In the genomic region with DNA sequence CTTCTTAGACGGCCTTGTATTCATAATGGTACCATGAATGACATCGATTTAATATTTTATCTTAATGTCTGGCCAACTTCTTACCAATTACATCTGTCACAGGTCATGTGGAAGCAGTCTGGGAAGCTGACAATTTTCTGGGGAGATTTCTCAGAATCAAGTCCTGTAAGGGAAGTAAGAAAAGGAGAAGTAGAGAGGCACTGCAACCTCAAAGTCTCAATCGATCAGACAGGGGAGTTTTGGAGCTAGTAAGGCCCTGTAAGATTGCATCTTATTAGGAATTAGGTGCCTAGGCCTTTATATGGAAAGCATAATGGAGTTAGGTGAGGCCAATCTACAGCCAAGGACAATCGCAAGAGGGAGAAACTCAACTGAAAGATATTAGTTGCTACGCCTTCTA, we compare ENCODE assay signal across 20 cellular contexts.
"Had no signal": no experiment of that assay in that cellular context is flagged by ENCODE, and none has a peak within 500 bp of the region (broad histone marks: within the 10 kb centered on the region; RNA-seq: fewer than 3 reads in every experiment).

No MANE protein-coding gene starts in this region.

- H3K4me1 ChIP-seq: spleen, thyroid gland had no signal

- DNase-seq: activated CD4-positive, alpha-beta T cell treated with anti-CD3 and anti-CD28 coated beads, Interleukin-2, amount 50 U/mL, for 1 hour; activated CD8-positive, alpha-beta memory T cell treated with anti-CD3 and anti-CD28 coated beads for 24 hours; activated CD8-positive, alpha-beta memory T cell treated with anti-CD3 and anti-CD28 coated beads, Interleukin-2, amount 50 U/mL, for 48 hours; activated effector memory CD4-positive, alpha-beta T cell treated with Interleukin-2 at 50 U/mL for 16 hours; activated naive CD4-positive, alpha-beta T cell treated with anti-CD3 and anti-CD28 coated beads, Interleukin-2, amount 50 U/mL, for 16 hours; activated T-cell treated with anti-CD3 and anti-CD28 coated beads, Interleukin-2, amount 50 U/mL, for 48 hours; aorta; brain microvascular endothelial cell; central memory CD4-positive, alpha-beta T cell; dorsolateral prefrontal cortex; foreskin fibroblast; natural killer cell; spleen; stimulated activated CD4-positive, alpha-beta T cell treated with anti-CD3 and anti-CD28 coated beads, Interleukin-4, amount 100 ng/mL, for 4 hours; stimulated activated naive CD4-positive, alpha-beta T cell; T1000; thyroid gland had no signal

- H3K27ac Mint-ChIP-seq: natural killer cell had no signal

- H3K4me3 Mint-ChIP-seq: natural killer cell had no signal

- H3K27ac ChIP-seq: brain microvascular endothelial cell, dorsolateral prefrontal cortex, neutrophil, spleen, thyroid gland had no signal

- H3K4me1 Mint-ChIP-seq: natural killer cell had no signal

- FAIRE-seq: colon had no signal

- ATAC-seq: activated CD4-positive, CD25-positive, alpha-beta regulatory T cell treated with anti-CD3 and anti-CD28 coated beads, Interleukin-2, amount 50 U/mL, for 24 hours; natural killer cell had no signal

- H3K36me3 Mint-ChIP-seq: natural killer cell had no signal

- H3K9me3 ChIP-seq: neutrophil, spleen, thyroid gland had no signal

- H3K36me3 ChIP-seq: brain microvascular endothelial cell, neutrophil, spleen, thyroid gland had no signal

- H3K4me3 ChIP-seq: dorsolateral prefrontal cortex, spleen, thyroid gland had no signal

- H3K27me3 ChIP-seq: brain microvascular endothelial cell, neutrophil, spleen, thyroid gland had no signal
